9 cellular contexts compared by ENCODE assay signal in genomic region chr19:3175761-3176714, GRCh38. TPM values are rescaled to one million over a fixed set of nuclear protein-coding genes. Genes with fewer than 3 reads are reported as not detected.
A peak's percentile ranks its signal among the peaks of the same experiment; 100 is the strongest.
DNase-seq lines count a peak whose midpoint lies in the region; ATAC-seq and TF ChIP-seq lines count a peak whose summit lies in the region.
"Had no signal": no experiment of that assay in that cellular context is flagged by ENCODE, and none has a peak within 500 bp of the region (broad histone marks: within the 10 kb centered on the region; RNA-seq: fewer than 3 reads in every experiment).

No MANE protein-coding gene starts in this region.

- H3K4me1 ChIP-seq in CD8-positive, alpha-beta T cell (ENCODE audit: insufficient read depth, low read length), result peaks cover 24% of the 10 kb centered on the region
- H3K4me1 ChIP-seq in Karpas-422 (ENCODE audit: low read length), result peaks cover 16% of the 10 kb centered on the region
- H3K4me1 ChIP-seq: pancreas had no signal

- in situ Hi-C loops in G401 (cut with HindIII; ENCODE audit: low sequenced_read_pairs), result no loop called here

- peak overlapping the region; percentile 98 for H3K27ac Mint-ChIP-seq in CD8-positive, alpha-beta T cell
- peak overlapping the region; percentile 3 for H3K27ac Mint-ChIP-seq in activated naive CD8-positive, alpha-beta T cell treated with anti-CD3 and anti-CD28 coated beads, Interleukin-2, amount 50 U/mL, for 24 hours

- no peak overlapping the region for H3K9ac ChIP-seq in Karpas-422 (ENCODE audit: low read length)

- CTCF ChIA-PET in CD8-positive, alpha-beta T cell (lab: Charles Lee), result interaction anchor here (0.6 to 2.1 kb wide), 2 partner anchors 12 to 30 kb away, joined by 3 to 9 read pairs; no protein-coding TSS in a partner anchor

- H3K27me3 Mint-ChIP-seq in CD8-positive, alpha-beta T cell (ENCODE audit: low read depth), result no peaks in the 10 kb centered on the region
- no peaks in the 10 kb centered on the region for H3K27me3 Mint-ChIP-seq in activated naive CD8-positive, alpha-beta T cell treated with anti-CD3 and anti-CD28 coated beads, Interleukin-2, amount 50 U/mL, for 24 hours

- peaks cover 21% of the 10 kb centered on the region for H3K36me3 Mint-ChIP-seq in CD8-positive, alpha-beta T cell
- peaks cover 13% of the 10 kb centered on the region for H3K36me3 Mint-ChIP-seq in activated naive CD8-positive, alpha-beta T cell treated with anti-CD3 and anti-CD28 coated beads, Interleukin-2, amount 50 U/mL, for 24 hours (ENCODE audit: low read depth)

- peak overlapping the region; percentile 62 for H3K4me3 Mint-ChIP-seq in CD8-positive, alpha-beta T cell
- H3K4me3 Mint-ChIP-seq in activated naive CD8-positive, alpha-beta T cell treated with anti-CD3 and anti-CD28 coated beads, Interleukin-2, amount 50 U/mL, for 24 hours, result no peak overlapping the region

- H3K4me3 ChIP-seq in CD8-positive, alpha-beta T cell (ENCODE audit: low read depth, low read length), result peak overlapping the region; percentile 66
- no peak overlapping the region for H3K4me3 ChIP-seq in Karpas-422 (ENCODE audit: low read length)
- H3K4me3 ChIP-seq: pancreas had no signal

- H2AFZ ChIP-seq in Karpas-422 (ENCODE audit: low read length), result no peak overlapping the region

- TF ChIP-seq CTCF in CD8-positive, alpha-beta T cell (IDR thresholded peaks at IDR 0.05), result no peak

- no peak for ATAC-seq in CD8-positive, alpha-beta T cell
- no peak for ATAC-seq in activated naive CD8-positive, alpha-beta T cell treated with anti-CD3 and anti-CD28 coated beads, Interleukin-2, amount 50 U/mL, for 24 hours

- H3K9me3 ChIP-seq in CD8-positive, alpha-beta T cell (ENCODE audit: low read length), result no peaks in the 10 kb centered on the region
- H3K9me3 ChIP-seq in Karpas-422 (ENCODE audit: low read length), result peaks cover 6% of the 10 kb centered on the region; the same call in 1 of the 2 replicates
- H3K9me3 ChIP-seq: pancreas had no signal

- H3K4me1 Mint-ChIP-seq in CD8-positive, alpha-beta T cell (ENCODE audit: low read depth), result peaks cover 24% of the 10 kb centered on the region
- H3K4me1 Mint-ChIP-seq in activated naive CD8-positive, alpha-beta T cell treated with anti-CD3 and anti-CD28 coated beads, Interleukin-2, amount 50 U/mL, for 24 hours, result peaks cover 24% of the 10 kb centered on the region

- intact Hi-C loops in CD8-positive, alpha-beta T cell (cut with DNase I, micrococcal nuclease), result loop anchor here (2.0 to 5.0 kb wide), 2 partner anchors 43 to 49 kb away; no protein-coding TSS in a partner anchor

- H3K36me3 ChIP-seq in CD8-positive, alpha-beta T cell (ENCODE audit: insufficient read depth, low read length), result peaks cover 2% of the 10 kb centered on the region
- no peaks in the 10 kb centered on the region for H3K36me3 ChIP-seq in Karpas-422 (ENCODE audit: insufficient read depth, low read length)
- H3K36me3 ChIP-seq: pancreas had no signal

- H3K9me3 Mint-ChIP-seq in CD8-positive, alpha-beta T cell, result no peaks in the 10 kb centered on the region
- H3K9me3 Mint-ChIP-seq in activated naive CD8-positive, alpha-beta T cell treated with anti-CD3 and anti-CD28 coated beads, Interleukin-2, amount 50 U/mL, for 24 hours, result no peaks in the 10 kb centered on the region

- POLR2A ChIA-PET in CD8-positive, alpha-beta T cell (lab: Charles Lee), result interaction anchor here (1.5 kb wide), 1 partner anchor 10 kb away, joined by 8 read pairs; the partner anchor contains the start of gene NCLN

- DNase-seq in CD8-positive, alpha-beta T cell, result peak in 4 of 7 experiments; percentile 38 to 66 (median 55)
- no peak for DNase-seq in Karpas-422
- no peak for DNase-seq in activated naive CD8-positive, alpha-beta T cell treated with anti-CD3 and anti-CD28 coated beads, Interleukin-2, amount 50 U/mL, for 24 hours
- peak; percentile 86 for DNase-seq in mucosa of gallbladder (ENCODE audit: low spot score)
- no peak for DNase-seq in NCI-H1048 (lab: John Stamatoyannopoulos, UW)
- DNase-seq in G401 (ENCODE audit: low spot score), result no peak
- no peak for DNase-seq in DMS153 (lab: John Stamatoyannopoulos, UW)
- no peak for DNase-seq in stimulated activated CD4-positive, alpha-beta T cell treated with anti-CD3 and anti-CD28 coated beads, Interleukin-12 subunit alpha, Interleukin-12 subunit beta, amount 100 ng/mL, for 4 hours

- H3K79me2 ChIP-seq in Karpas-422 (ENCODE audit: low read length), result no peaks in the 10 kb centered on the region

- H3K27ac ChIP-seq in CD8-positive, alpha-beta T cell (ENCODE audit: low read depth, low read length), result peak overlapping the region; percentile 62
- peak overlapping the region; percentile 71 for H3K27ac ChIP-seq in Karpas-422 (ENCODE audit: low read length)
- H3K27ac ChIP-seq: pancreas had no signal

- no peak overlapping the region for H3K4me2 ChIP-seq in Karpas-422 (ENCODE audit: low read depth, low read length, poor library complexity, severe bottlenecking)

- no peaks in the 10 kb centered on the region for H4K20me1 ChIP-seq in Karpas-422 (ENCODE audit: insufficient read depth, low read depth, low read length)

- H3K9me2 ChIP-seq in Karpas-422 (replicated peaks; ENCODE audit: insufficient read depth, low read length), result no peaks in the 10 kb centered on the region

- H3K27me3 ChIP-seq in CD8-positive, alpha-beta T cell (ENCODE audit: insufficient read depth, low read length), result no peaks in the 10 kb centered on the region
- no peaks in the 10 kb centered on the region for H3K27me3 ChIP-seq in Karpas-422 (ENCODE audit: low read length)
- H3K27me3 ChIP-seq: pancreas had no signal

RNA-seq across cellular contexts. Expression of gene S1PR4, which starts 2.5 kb away (rescaled TPM):
- total RNA-seq in CD8-positive, alpha-beta T cell, result 10 to 100 TPM; 76.3 to 80.3 TPM
- not detected in 2 replicates for total RNA-seq in Karpas-422 (2014; rRNA removed; shearing (Covaris generic); ENCODE audit: low replicate concordance)
- total RNA-seq in mucosa of gallbladder, result 2.4 TPM
- total RNA-seq in G401 (2014; rRNA removed; shearing (Covaris generic)), result not detected in 2 replicates

RNA-seq across cellular contexts. Expression of gene NCLN, which starts 9.7 kb away (rescaled TPM):
- 10 to 100 TPM; 47.3 to 55.7 TPM for total RNA-seq in CD8-positive, alpha-beta T cell
- total RNA-seq in Karpas-422 (2014; rRNA removed; shearing (Covaris generic); ENCODE audit: low replicate concordance), result 30.0 and 37.6 TPM in 2 replicates
- 44.9 TPM for total RNA-seq in mucosa of gallbladder
- total RNA-seq in G401 (2014; rRNA removed; shearing (Covaris generic)), result 77.5 and 82.5 TPM in 2 replicates

RNA-seq across cellular contexts. Expression of gene GNA15, which starts 40.2 kb away (rescaled TPM):
- 1 to 10 TPM; 6.2 to 6.7 TPM for total RNA-seq in CD8-positive, alpha-beta T cell
- total RNA-seq in Karpas-422 (2014; rRNA removed; shearing (Covaris generic); ENCODE audit: low replicate concordance), result not detected in 2 replicates
- 6.4 TPM for total RNA-seq in mucosa of gallbladder
- total RNA-seq in G401 (2014; rRNA removed; shearing (Covaris generic)), result 2.8 and 3.7 TPM in 2 replicates

RNA-seq across cellular contexts. Expression of gene CELF5, which starts 48.4 kb away (rescaled TPM):
- total RNA-seq in CD8-positive, alpha-beta T cell, result under 1 TPM in 1 of 2 experiments, not detected in 1; 0.84 TPM
- total RNA-seq in Karpas-422 (2014; rRNA removed; shearing (Covaris generic); ENCODE audit: low replicate concordance), result not detected in 2 replicates
- 0.49 TPM for total RNA-seq in mucosa of gallbladder
- 1.5 and 1.7 TPM in 2 replicates for total RNA-seq in G401 (2014; rRNA removed; shearing (Covaris generic))

Comparison
In these comparisons a context has a peak if more than half of its experiments do, and no peak if none do; other contexts are left out.
1. DNase-seq: peak in CD8-positive, alpha-beta T cell (4 of 7) and mucosa of gallbladder (single experiment); none in Karpas-422 (single experiment), activated naive CD8-positive, alpha-beta T cell treated with anti-CD3 and anti-CD28 coated beads, Interleukin-2, amount 50 U/mL, for 24 hours (single experiment), NCI-H1048 (single experiment), G401 (single experiment), DMS153 (single experiment) and stimulated activated CD4-positive, alpha-beta T cell treated with anti-CD3 and anti-CD28 coated beads, Interleukin-12 subunit alpha, Interleukin-12 subunit beta, amount 100 ng/mL, for 4 hours (single experiment).
2. RNA of gene S1PR4, which starts 2.5 kb away (total RNA-seq): 76.3 to 80.3 TPM in CD8-positive, alpha-beta T cell; 2.4 TPM in mucosa of gallbladder (single experiment), not detected in Karpas-422 and not detected in G401; every median in the first group is over 10 times any median in the second.